In genomic region chr15:49282366-49282765, GRCh38 we compare ENCODE assay signal across 24 cellular contexts.
A peak's percentile ranks its signal among the peaks of the same experiment; 100 is the strongest.
DNase-seq lines count a peak whose midpoint lies in the region; ATAC-seq, FAIRE-seq and TF ChIP-seq lines count a peak whose summit lies in the region.
"Had no signal": no experiment of that assay in that cellular context is flagged by ENCODE, and none has a peak within 500 bp of the region (broad histone marks: within the 10 kb centered on the region; RNA-seq: fewer than 3 reads in every experiment).

No MANE protein-coding gene starts in this region.

- peaks cover 21% of the 10 kb centered on the region for H3K4me1 Mint-ChIP-seq in activated naive CD8-positive, alpha-beta T cell treated with anti-CD3 and anti-CD28 coated beads, Interleukin-2, amount 50 U/mL, for 24 hours
- H3K4me1 Mint-ChIP-seq in activated naive CD8-positive, alpha-beta T cell treated with anti-CD3 and anti-CD28 coated beads for 36 hours: peaks cover 21% of the 10 kb centered on the region

- TF ChIP-seq CTCF in fibroblast of pulmonary artery (IDR thresholded peaks at IDR 0.05; ENCODE audit: low read length, missing control alignments): no peak
- no peak for TF ChIP-seq CTCF in GM20000 (IDR thresholded peaks at IDR 0.05; ENCODE audit: extremely low read depth, missing control alignments)

- peak overlapping the region; percentile 3 for H3K27ac Mint-ChIP-seq in activated naive CD8-positive, alpha-beta T cell treated with anti-CD3 and anti-CD28 coated beads, Interleukin-2, amount 50 U/mL, for 24 hours
- no peak overlapping the region for H3K27ac Mint-ChIP-seq in activated naive CD8-positive, alpha-beta T cell treated with anti-CD3 and anti-CD28 coated beads for 36 hours
- H3K27ac Mint-ChIP-seq: activated T-helper 2 cell treated with anti-CD3 and anti-CD28 coated beads, Interferon-gamma antibody, Interleukin-2, Interleukin-4, amounts not matched to agents 10 μg/mL and 5 μg/mL and 100 μg/mL, durations not matched to agents 14 hours and 24 hours and 36 hours had no signal

- peaks cover 59% of the 10 kb centered on the region for H3K36me3 Mint-ChIP-seq in activated naive CD8-positive, alpha-beta T cell treated with anti-CD3 and anti-CD28 coated beads, Interleukin-2, amount 50 U/mL, for 24 hours (ENCODE audit: low read depth)
- H3K36me3 Mint-ChIP-seq in activated naive CD8-positive, alpha-beta T cell treated with anti-CD3 and anti-CD28 coated beads for 36 hours: peaks cover 58% of the 10 kb centered on the region

- peaks cover 5% of the 10 kb centered on the region for H3K9me3 Mint-ChIP-seq in activated naive CD8-positive, alpha-beta T cell treated with anti-CD3 and anti-CD28 coated beads, Interleukin-2, amount 50 U/mL, for 24 hours
- H3K9me3 Mint-ChIP-seq in activated naive CD8-positive, alpha-beta T cell treated with anti-CD3 and anti-CD28 coated beads for 36 hours: no peaks in the 10 kb centered on the region

- no peak overlapping the region for H3K4me3 Mint-ChIP-seq in activated naive CD8-positive, alpha-beta T cell treated with anti-CD3 and anti-CD28 coated beads, Interleukin-2, amount 50 U/mL, for 24 hours
- no peak overlapping the region for H3K4me3 Mint-ChIP-seq in activated naive CD8-positive, alpha-beta T cell treated with anti-CD3 and anti-CD28 coated beads for 36 hours
- H3K4me3 Mint-ChIP-seq: CD4-positive, CD25-positive, alpha-beta regulatory T cell; nephron had no signal

- no peak overlapping the region for H3K4me3 ChIP-seq in fibroblast of pulmonary artery (replicated peaks; ENCODE audit: low read depth, low read length)
- H3K4me3 ChIP-seq: gastroesophageal sphincter, K562, upper lobe of right lung had no signal

- FAIRE-seq in urothelium cell line (lab: Jason Lieb, UNC): no peak
- FAIRE-seq: colon, endometrium, K562 had no signal

- no peak for DNase-seq in activated naive CD8-positive, alpha-beta T cell treated with anti-CD3 and anti-CD28 coated beads, Interleukin-2, amount 50 U/mL, for 24 hours
- DNase-seq in activated naive CD8-positive, alpha-beta T cell treated with anti-CD3 and anti-CD28 coated beads for 36 hours: no peak
- peak; percentile 88 for DNase-seq in amniotic epithelial cell (ENCODE audit: low read depth)
- DNase-seq in fibroblast of pulmonary artery (ENCODE audit: low read depth): peak; percentile 71
- DNase-seq in urothelium cell line (ENCODE audit: low spot score): peak; percentile 13
- no peak for DNase-seq in activated CD8-positive, alpha-beta memory T cell treated with anti-CD3 and anti-CD28 coated beads, Interleukin-2, amount 50 U/mL, for 4 hours
- DNase-seq in GM20000 (ENCODE audit: low spot score): no peak
- DNase-seq: CD4-positive, CD25-positive, alpha-beta regulatory T cell; DMS53; mesenchymal stem cell; NCI-H2029 treated with DMSO at 0.1 percent for 48 hours; NCI-H510A; RPMI8226; stimulated activated naive CD8-positive, alpha-beta T cell treated with anti-CD3 and anti-CD28 coated beads, Interleukin-15, Interleukin-2, amounts not matched to agents 100 U/mL and 50 U/mL, for 24 hours; T1000; upper lobe of right lung had no signal

- ATAC-seq in activated naive CD8-positive, alpha-beta T cell treated with anti-CD3 and anti-CD28 coated beads, Interleukin-2, amount 50 U/mL, for 24 hours: no peak
- no peak for ATAC-seq in HG02623 (IDR thresholded peaks at IDR 0.05; ENCODE audit: unreplicated experiment)
- ATAC-seq: activated CD4-positive, CD25-positive, alpha-beta regulatory T cell treated with anti-CD3 and anti-CD28 coated beads, Interleukin-2, amount 50 U/mL, for 24 hours; gastroesophageal sphincter; K562; stimulated activated naive CD8-positive, alpha-beta T cell treated with anti-CD3 and anti-CD28 coated beads, Interleukin-15, Interleukin-2, amounts not matched to agents 100 U/mL and 50 U/mL, for 24 hours; upper lobe of right lung had no signal

- no peaks in the 10 kb centered on the region for H3K27me3 Mint-ChIP-seq in activated naive CD8-positive, alpha-beta T cell treated with anti-CD3 and anti-CD28 coated beads, Interleukin-2, amount 50 U/mL, for 24 hours
- no peaks in the 10 kb centered on the region for H3K27me3 Mint-ChIP-seq in activated naive CD8-positive, alpha-beta T cell treated with anti-CD3 and anti-CD28 coated beads for 36 hours
- H3K27me3 Mint-ChIP-seq: CD4-positive, CD25-positive, alpha-beta regulatory T cell had no signal

Comparison
In these comparisons a context has a peak if more than half of its experiments do, and no peak if none do; other contexts are left out.
1. DNase-seq: peak in amniotic epithelial cell (single experiment), fibroblast of pulmonary artery (single experiment) and urothelium cell line (single experiment); none in activated naive CD8-positive, alpha-beta T cell treated with anti-CD3 and anti-CD28 coated beads, Interleukin-2, amount 50 U/mL, for 24 hours (single experiment), activated naive CD8-positive, alpha-beta T cell treated with anti-CD3 and anti-CD28 coated beads for 36 hours (single experiment), activated CD8-positive, alpha-beta memory T cell treated with anti-CD3 and anti-CD28 coated beads, Interleukin-2, amount 50 U/mL, for 4 hours (single experiment) and GM20000 (single experiment).